35 cellular contexts compared by ENCODE assay signal in genomic region chr14:61733972-61734371, GRCh38. TPM values are rescaled to one million over a fixed set of nuclear protein-coding genes. Genes with fewer than 3 reads are reported as not detected.
DNase-seq lines count a peak whose midpoint lies in the region; ATAC-seq, FAIRE-seq and TF ChIP-seq lines count a peak whose summit lies in the region.
"Had no signal": no experiment of that assay in that cellular context is flagged by ENCODE, and none has a peak within 500 bp of the region (broad histone marks: within the 10 kb centered on the region; RNA-seq: fewer than 3 reads in every experiment).

No MANE protein-coding gene starts in this region.

- peaks cover 70% of the 10 kb centered on the region for H3K4me1 Mint-ChIP-seq in activated T-helper 1 cell treated with anti-CD3 and anti-CD28 coated beads, Interleukin-12 subunit alpha, Interleukin-12 subunit beta, Interleukin-2, Interleukin-4 antibody, amounts not matched to agents 30 ng/mL and 10 ng/mL and 1 ng/mL, durations not matched to agents 14 hours and 24 hours and 36 hours (ENCODE audit: low read depth)
- no peaks in the 10 kb centered on the region for H3K4me1 Mint-ChIP-seq in endothelial cell (ENCODE audit: unreplicated experiment)

- 96% methylated on average over 2 of the region's 2 CpGs for WGBS in SK-N-SH (ENCODE audit: low lambda C conversion rate)

- no peaks in the 10 kb centered on the region for H3K9me2 ChIP-seq in SK-N-SH

- peaks cover 5% of the 10 kb centered on the region; the same call in 1 of the 2 replicates for H4K20me1 ChIP-seq in SK-N-SH (ENCODE audit: insufficient read depth)

- peaks cover 26% of the 10 kb centered on the region for H3F3A ChIP-seq in SK-N-SH (replicated peaks; ENCODE audit: insufficient read depth)

- peaks cover 33% of the 10 kb centered on the region for H3K79me2 ChIP-seq in SK-N-SH (ENCODE audit: insufficient read depth)

- TF ChIP-seq EP300 in SK-N-SH (IDR thresholded peaks at IDR 0.05; ENCODE audit: borderline replicate concordance in 1 of 2, low read depth in 1 of 2, low read length in 1 of 2), result no peak

- FAIRE-seq in urothelium cell line (lab: Jason Lieb, UNC), result peak; percentile 70
- FAIRE-seq: GM18507 had no signal

- peaks cover 67% of the 10 kb centered on the region for H3K36me3 Mint-ChIP-seq in activated T-helper 1 cell treated with anti-CD3 and anti-CD28 coated beads, Interleukin-12 subunit alpha, Interleukin-12 subunit beta, Interleukin-2, Interleukin-4 antibody, amounts not matched to agents 30 ng/mL and 10 ng/mL and 1 ng/mL, durations not matched to agents 14 hours and 24 hours and 36 hours (ENCODE audit: low read depth)
- peaks cover 40% of the 10 kb centered on the region for H3K36me3 Mint-ChIP-seq in endothelial cell (ENCODE audit: low read depth, unreplicated experiment)

- no peak overlapping the region; a peak in 1 of 4 replicates for H3K27ac ChIP-seq in SK-N-SH (ENCODE audit: low read depth in 2 of 2, low read length in 1 of 2)
- H3K27ac ChIP-seq: colonic mucosa, foreskin keratinocyte, heart left ventricle, SJSA1, transverse colon had no signal

- H3K4me2 ChIP-seq in SK-N-SH, result no peak overlapping the region

- peak; percentile 21; the same call in 1 of the 2 replicates for TF ChIP-seq CTCF in SK-N-SH (IDR thresholded peaks at IDR 0.05)
- peak; percentile 11 for TF ChIP-seq CTCF in fibroblast of the aortic adventitia (IDR thresholded peaks at IDR 0.05; ENCODE audit: insufficient read depth, low read length)
- TF ChIP-seq CTCF in endothelial cell (IDR thresholded peaks at IDR 0.05; ENCODE audit: unreplicated experiment), result no peak

- H3K27me3 Mint-ChIP-seq in activated T-helper 1 cell treated with anti-CD3 and anti-CD28 coated beads, Interleukin-12 subunit alpha, Interleukin-12 subunit beta, Interleukin-2, Interleukin-4 antibody, amounts not matched to agents 30 ng/mL and 10 ng/mL and 1 ng/mL, durations not matched to agents 14 hours and 24 hours and 36 hours (ENCODE audit: insufficient read depth), result no peaks in the 10 kb centered on the region
- H3K27me3 Mint-ChIP-seq in endothelial cell (ENCODE audit: unreplicated experiment), result peaks cover 2% of the 10 kb centered on the region
- H3K27me3 Mint-ChIP-seq: activated B cell treated with CpG ODN at 0.5 μM for 24 hours; activated T-helper 17 cell treated with anti-CD3 and anti-CD28 coated beads, Interleukin-2, amount 50 U/mL, for 72 hours; CD4-positive, CD25-positive, alpha-beta regulatory T cell; IgD-negative memory B cell; naive B cell had no signal

- no peaks in the 10 kb centered on the region for H3K27me3 ChIP-seq in SK-N-SH (ENCODE audit: insufficient read depth)
- H3K27me3 ChIP-seq: colonic mucosa, foreskin keratinocyte, heart left ventricle, SJSA1, transverse colon had no signal

- H3K36me3 ChIP-seq in SK-N-SH (replicated peaks in 1 of 2; ENCODE audit: control insufficient read depth in 1 of 2, insufficient read depth in 2 of 2, low read length in 1 of 2), result peaks cover 84% of the 10 kb centered on the region in 2 experiments

- H3K4me1 ChIP-seq in SK-N-SH (ENCODE audit: control insufficient read depth in 1 of 2, insufficient read depth in 2 of 2, low read depth in 1 of 2, low read length in 1 of 2), result peaks cover 0 to 4% of the 10 kb centered on the region in 2 experiments; a peak in 1 of 4 replicates
- H3K4me1 ChIP-seq: colonic mucosa, foreskin keratinocyte had no signal

- POLR2A ChIA-PET in SK-N-SH (lab: Yijun Ruan, JAX), result no interaction called here

- no peak for TF ChIP-seq RAD21 in SK-N-SH (IDR thresholded peaks at IDR 0.05; ENCODE audit: low read length)

- H3K9me3 Mint-ChIP-seq in activated T-helper 1 cell treated with anti-CD3 and anti-CD28 coated beads, Interleukin-12 subunit alpha, Interleukin-12 subunit beta, Interleukin-2, Interleukin-4 antibody, amounts not matched to agents 30 ng/mL and 10 ng/mL and 1 ng/mL, durations not matched to agents 14 hours and 24 hours and 36 hours, result no peaks in the 10 kb centered on the region
- no peaks in the 10 kb centered on the region for H3K9me3 Mint-ChIP-seq in endothelial cell (ENCODE audit: unreplicated experiment)
- H3K9me3 Mint-ChIP-seq: activated B cell treated with CpG ODN at 0.5 μM for 24 hours; activated naive CD4-positive, alpha-beta T cell treated with anti-CD3 and anti-CD28 coated beads, Interleukin-2, amount 50 U/mL, for 72 hours; activated T-helper 17 cell treated with anti-CD3 and anti-CD28 coated beads, Interleukin-2, amount 50 U/mL, for 72 hours; CD4-positive, CD25-positive, alpha-beta regulatory T cell; IgD-negative memory B cell; naive B cell; stimulated activated effector memory CD8-positive, alpha-beta T cell treated with anti-CD3 and anti-CD28 coated beads, Interleukin-12 subunit alpha, Interleukin-12 subunit beta, amount 100 ng/mL, for 72 hours had no signal

- DNase-seq in SK-N-SH (no peak), fibroblast of the aortic adventitia (ENCODE audit: low read depth) (no peak), urothelium cell line (ENCODE audit: low spot score) (no peak), SW480 (ENCODE audit: low spot score) (no peak), endothelial cell (ENCODE audit: low spot score) (no peak)
- no peak for DNase-seq in activated T-helper 1 cell treated with anti-CD3 and anti-CD28 coated beads, Interleukin-12 subunit alpha, Interleukin-12 subunit beta, Interleukin-2, Interleukin-4 antibody, amounts not matched to agents 30 ng/mL and 10 ng/mL and 1 ng/mL, durations not matched to agents 14 hours and 24 hours and 36 hours (ENCODE audit: low spot score)
- DNase-seq: 8988T; activated B cell treated with CpG ODN at 0.5 μM for 24 hours; activated CD4-positive, alpha-beta T cell treated with anti-CD3 and anti-CD28 coated beads, Interleukin-2, amount 50 U/mL, for 1 hour; CD4-positive, CD25-positive, alpha-beta regulatory T cell; colonic mucosa; effector CD4-positive, alpha-beta T cell; erythroblast; foreskin keratinocyte; GOT3; heart left ventricle; kidney glomerular epithelial cell; midbrain; naive B cell; NCI-H1048; NCI-H2107; NCI-H446; NCI-H774; RPMI8226; stimulated activated CD4-positive, alpha-beta T cell treated with anti-CD3 and anti-CD28 coated beads, Interleukin-15, amount 100 ng/mL, for 24 hours; T-helper 1 cell; transverse colon had no signal

- H3K27ac Mint-ChIP-seq in activated T-helper 1 cell treated with anti-CD3 and anti-CD28 coated beads, Interleukin-12 subunit alpha, Interleukin-12 subunit beta, Interleukin-2, Interleukin-4 antibody, amounts not matched to agents 30 ng/mL and 10 ng/mL and 1 ng/mL, durations not matched to agents 14 hours and 24 hours and 36 hours, result peak overlapping the region; percentile 61
- H3K27ac Mint-ChIP-seq in endothelial cell (ENCODE audit: unreplicated experiment), result no peak overlapping the region
- H3K27ac Mint-ChIP-seq: activated B cell treated with CpG ODN at 0.5 μM for 24 hours; activated T-helper 17 cell treated with anti-CD3 and anti-CD28 coated beads, Interleukin-2, amount 50 U/mL, for 72 hours; CD4-positive, CD25-positive, alpha-beta regulatory T cell; stimulated activated effector memory CD8-positive, alpha-beta T cell treated with anti-CD3 and anti-CD28 coated beads, Interleukin-12 subunit alpha, Interleukin-12 subunit beta, amount 100 ng/mL, for 72 hours had no signal

- no peak for ATAC-seq in SK-N-SH treated with all-trans-retinoic acid at 6 μM for 48 hours
- ATAC-seq in HG03135 (IDR thresholded peaks at IDR 0.05; ENCODE audit: unreplicated experiment), result no peak
- ATAC-seq: activated naive CD4-positive, alpha-beta T cell treated with anti-CD3 and anti-CD28 coated beads, Interleukin-2, amount 50 U/mL, for 72 hours; activated T-helper 17 cell treated with anti-CD3 and anti-CD28 coated beads, Interleukin-2, amount 50 U/mL, for 72 hours; foreskin keratinocyte; heart left ventricle; stimulated activated effector memory CD8-positive, alpha-beta T cell treated with anti-CD3 and anti-CD28 coated beads, Interleukin-12 subunit alpha, Interleukin-12 subunit beta, amount 100 ng/mL, for 72 hours had no signal

- CTCF ChIA-PET in SK-N-SH (lab: Yijun Ruan, JAX), result interaction anchor here (0.5 to 2.0 kb wide), 6 partner anchors 8 to 272 kb away, joined by 3 to 9 read pairs (median 3); no protein-coding TSS in a partner anchor

- intact Hi-C loops in activated T-helper 1 cell treated with anti-CD3 and anti-CD28 coated beads, Interleukin-12 subunit alpha, Interleukin-12 subunit beta, Interleukin-2, Interleukin-4 antibody, amounts not matched to agents 30 ng/mL and 10 ng/mL and 1 ng/mL, durations not matched to agents 14 hours and 24 hours and 36 hours (cut with micrococcal nuclease), result loop anchor here (2.0 to 5.0 kb wide), 2 partner anchors 15 to 37 kb away; partner anchors contain the start of gene HIF1A

- H3K4me3 Mint-ChIP-seq in activated T-helper 1 cell treated with anti-CD3 and anti-CD28 coated beads, Interleukin-12 subunit alpha, Interleukin-12 subunit beta, Interleukin-2, Interleukin-4 antibody, amounts not matched to agents 30 ng/mL and 10 ng/mL and 1 ng/mL, durations not matched to agents 14 hours and 24 hours and 36 hours, result no peak overlapping the region
- no peak overlapping the region for H3K4me3 Mint-ChIP-seq in endothelial cell (ENCODE audit: unreplicated experiment)
- H3K4me3 Mint-ChIP-seq: activated B cell treated with CpG ODN at 0.5 μM for 24 hours; activated T-helper 17 cell treated with anti-CD3 and anti-CD28 coated beads, Interleukin-2, amount 50 U/mL, for 72 hours; CD4-positive, CD25-positive, alpha-beta regulatory T cell; IgD-negative memory B cell; naive B cell; stimulated activated effector memory CD8-positive, alpha-beta T cell treated with anti-CD3 and anti-CD28 coated beads, Interleukin-12 subunit alpha, Interleukin-12 subunit beta, amount 100 ng/mL, for 72 hours had no signal

- H3K9ac ChIP-seq in SK-N-SH, result no peak overlapping the region

- H3K4me3 ChIP-seq in SK-N-SH (ENCODE audit: low read depth in 2 of 2, low read length in 1 of 2) (no peak overlapping the region), fibroblast of the aortic adventitia (ENCODE audit: low read depth, low read length) (no peak overlapping the region)
- H3K4me3 ChIP-seq: colonic mucosa, heart left ventricle, SJSA1, transverse colon had no signal

- H2AFZ ChIP-seq in SK-N-SH (ENCODE audit: low read depth), result no peak overlapping the region

- no peaks in the 10 kb centered on the region for H3K9me3 ChIP-seq in SK-N-SH
- H3K9me3 ChIP-seq: colonic mucosa, heart left ventricle, SJSA1, transverse colon had no signal

RNA-seq across cellular contexts. Expression of gene SNAPC1, which starts 28.2 kb away (rescaled TPM):
- polyA plus RNA-seq in SK-N-SH (2012; rRNA removed), result 3.4 and 4.6 TPM in 2 replicates
- polyA plus RNA-seq in SK-N-SH (2012; cell fraction: cytosol; rRNA removed), result 6.0 and 9.5 TPM in 2 replicates
- 1.2 and 2.4 TPM in 2 replicates for polyA plus RNA-seq in SK-N-SH (2012; cell fraction: nucleus; rRNA removed)
- 10.8 and 11.0 TPM in 2 replicates for total RNA-seq in activated T-helper 1 cell treated with anti-CD3 and anti-CD28 coated beads, Interleukin-12 subunit alpha, Interleukin-12 subunit beta, Interleukin-2, Interleukin-4 antibody, amounts not matched to agents 30 ng/mL and 10 ng/mL and 1 ng/mL, durations not matched to agents 14 hours and 24 hours and 36 hours
- total RNA-seq in fibroblast of the aortic adventitia (ENCODE audit: low replicate concordance) (9.9 and 22.9 TPM in 2 replicates), endothelial cell (ENCODE audit: unreplicated experiment) (5.2 TPM)

RNA-seq across cellular contexts. Expression of gene HIF1A, which starts 38.7 kb away (rescaled TPM):
- 18.9 and 20.8 TPM in 2 replicates for polyA plus RNA-seq in SK-N-SH (2012; rRNA removed)
- polyA plus RNA-seq in SK-N-SH (2012; cell fraction: cytosol; rRNA removed), result 27.2 and 37.6 TPM in 2 replicates
- polyA plus RNA-seq in SK-N-SH (2012; cell fraction: nucleus; rRNA removed), result 23.5 and 50.4 TPM in 2 replicates
- 241 and 247 TPM in 2 replicates for total RNA-seq in activated T-helper 1 cell treated with anti-CD3 and anti-CD28 coated beads, Interleukin-12 subunit alpha, Interleukin-12 subunit beta, Interleukin-2, Interleukin-4 antibody, amounts not matched to agents 30 ng/mL and 10 ng/mL and 1 ng/mL, durations not matched to agents 14 hours and 24 hours and 36 hours
- total RNA-seq in fibroblast of the aortic adventitia (ENCODE audit: low replicate concordance) (258 and 553 TPM in 2 replicates), endothelial cell (ENCODE audit: unreplicated experiment) (203 TPM)
